2 cellular contexts compared by ENCODE assay signal in genomic region chr3:196184881-196185280, GRCh38.
TF ChIP-seq lines count a peak whose summit lies in the region.

No MANE protein-coding gene starts in this region.

TF ChIP-seq in HEK293, 187 proteins besides CTCF, POLR2A, EP300 and RAD21:
- TF ChIP-seq REST (tag by site-specific recombination; IDR thresholded peaks at IDR 0.05) (peak; percentile 59; the same call in 1 of the 2 replicates), ZFP3 (tag by site-specific recombination; IDR thresholded peaks at IDR 0.05; ENCODE audit: low read depth) (no peak)
TF ChIP-seq in HEK293: peak in this region for 1.

TF ChIP-seq in H1, 55 proteins besides CTCF, POLR2A, EP300 and RAD21:
- TF ChIP-seq ASH2L (IDR thresholded peaks at IDR 0.05; ENCODE audit: low read length) (no peak), SIRT6 (IDR thresholded peaks at IDR 0.05; ENCODE audit: low read length) (no peak), EZH2 (IDR thresholded peaks at IDR 0.05; ENCODE audit: low read depth, low read length, severe bottlenecking) (no peak), NRF1 (IDR thresholded peaks at IDR 0.05; ENCODE audit: low read depth, low read length) (no peak)
